Comparison of ENCODE assay signal across 2 cellular contexts in genomic region chr11:95521862-95522261, GRCh38.
TF ChIP-seq lines count a peak whose summit lies in the region.

No MANE protein-coding gene starts in this region.

TF ChIP-seq in HEK293, 187 proteins besides CTCF, POLR2A, EP300 and RAD21:
- no peak for TF ChIP-seq ZNF704 (tag by site-specific recombination; IDR thresholded peaks at IDR 0.05)
- peak; percentile 29; the same call in 1 of the 2 replicates for TF ChIP-seq IKZF3 (tag by site-specific recombination; IDR thresholded peaks at IDR 0.05)
- no peak for TF ChIP-seq ZNF112 (tag by site-specific recombination; IDR thresholded peaks at IDR 0.05)

TF ChIP-seq in Ishikawa, 13 proteins besides CTCF, POLR2A, EP300 and RAD21:
- no peak for TF ChIP-seq REST (IDR thresholded peaks at IDR 0.05; ENCODE audit: low read depth)
- peak; percentile 72 for TF ChIP-seq CEBPB (IDR thresholded peaks at IDR 0.05)
- no peak for TF ChIP-seq CREB1 (IDR thresholded peaks at IDR 0.05; ENCODE audit: low read depth)
